ENCODE assay signal across 8 cellular contexts in genomic region chr12:68745376-68745903, GRCh38. TPM values are rescaled to one million over a fixed set of nuclear protein-coding genes. Genes with fewer than 3 reads are reported as not detected.
DNase-seq lines count a peak whose midpoint lies in the region; ATAC-seq and TF ChIP-seq lines count a peak whose summit lies in the region.

No MANE protein-coding gene starts in this region.

- H3K4me1 ChIP-seq in DND-41 (ENCODE audit: insufficient read depth, low read length) (peaks cover 35% of the 10 kb centered on the region), ascending aorta (peaks cover 0 to 7% of the 10 kb centered on the region in 2 donors)

- peak overlapping the region; percentile 95 for H3K27ac ChIP-seq in DND-41 (ENCODE audit: low read length)
- H3K27ac ChIP-seq in ascending aorta = peak overlapping the region; percentile 72 to 75

- intact Hi-C loops in ascending aorta (cut with DNase I) = no loop called here

- H3K9me3 Mint-ChIP-seq in memory B cell = no peaks in the 10 kb centered on the region

- H3K9ac ChIP-seq in DND-41 (ENCODE audit: low read depth, low read length) = peak overlapping the region; percentile 79

- peak overlapping the region; percentile 98 for H2AFZ ChIP-seq in DND-41 (ENCODE audit: low read depth, low read length)

- no peaks in the 10 kb centered on the region for H3K9me3 ChIP-seq in DND-41 (ENCODE audit: insufficient read depth, low read length, severe bottlenecking)
- H3K9me3 ChIP-seq in ascending aorta = no peaks in the 10 kb centered on the region

- peak; percentile 2; the same call in 2 of the 3 replicates for ATAC-seq in DND-41 (ENCODE audit: insufficient read depth, low read depth)
- ATAC-seq in HG03520 (IDR thresholded peaks at IDR 0.05; ENCODE audit: unreplicated experiment) = peak; percentile 2
- ATAC-seq in memory B cell (ENCODE audit: low read depth) = peak; percentile 3
- ATAC-seq in HG02870 (IDR thresholded peaks at IDR 0.05; ENCODE audit: unreplicated experiment) = no peak

- H3K27me3 Mint-ChIP-seq in memory B cell = no peaks in the 10 kb centered on the region

- peak overlapping the region; percentile 89 for H3K4me2 ChIP-seq in DND-41 (ENCODE audit: insufficient read depth, low read length)

- H3K27ac Mint-ChIP-seq in memory B cell = peak overlapping the region; percentile 95

- TF ChIP-seq CTCF in DND-41 (IDR thresholded peaks at IDR 0.05; ENCODE audit: borderline replicate concordance, extremely low read depth, low read length, poor library complexity, severe bottlenecking) (no peak), ascending aorta (IDR thresholded peaks at IDR 0.05) (no peak)

- peaks cover 32% of the 10 kb centered on the region for H3K4me1 Mint-ChIP-seq in memory B cell

- no peaks in the 10 kb centered on the region for H4K20me1 ChIP-seq in DND-41 (ENCODE audit: insufficient read depth, low read length)

- peaks cover 12% of the 10 kb centered on the region for H3K36me3 Mint-ChIP-seq in memory B cell

- H3K27me3 ChIP-seq in DND-41 (ENCODE audit: insufficient read depth, low read length, poor library complexity) (no peaks in the 10 kb centered on the region), ascending aorta (no peaks in the 10 kb centered on the region)

- DNase-seq in DND-41 (no peak), ascending aorta (ENCODE audit: low spot score in 2 of 2) (no peak), memory B cell (ENCODE audit: low spot score in 2 of 2) (peak in 1 of 2 donors; percentile 3), DMS153 (lab: John Stamatoyannopoulos, UW) (no peak), NCI-H187 treated with DMSO at 0.1 percent for 48 hours (lab: John Stamatoyannopoulos, UW) (no peak), NCI-H2196 treated with DMSO at 0.1 percent for 48 hours (lab: John Stamatoyannopoulos, UW; ENCODE audit: unreplicated experiment) (no peak)

- H3K79me2 ChIP-seq in DND-41 (ENCODE audit: insufficient read depth, low read length) = peaks cover 36% of the 10 kb centered on the region

- H3K36me3 ChIP-seq in DND-41 (ENCODE audit: insufficient read depth, low read length) (peaks cover 28% of the 10 kb centered on the region), ascending aorta (peaks cover 0 to 9% of the 10 kb centered on the region in 2 donors)

- H3K4me3 Mint-ChIP-seq in memory B cell = peak overlapping the region; percentile 94

- H3K4me3 ChIP-seq in DND-41 (ENCODE audit: low read depth in 1 of 2, low read length in 2 of 2) (peak overlapping the region; percentile 79 to 93; a peak in 3 of 4 replicates), ascending aorta (peak overlapping the region; percentile 66 to 85)

RNA-seq across cellular contexts. Expression of gene SLC35E3, which starts 0.5 kb away (rescaled TPM):
- total RNA-seq in ascending aorta = 2.0 TPM

RNA-seq across cellular contexts. Expression of gene NUP107, which starts 58.7 kb away (rescaled TPM):
- 4.7 TPM for total RNA-seq in ascending aorta
